ENCODE assay signal across 9 cellular contexts in the genomic region with DNA sequence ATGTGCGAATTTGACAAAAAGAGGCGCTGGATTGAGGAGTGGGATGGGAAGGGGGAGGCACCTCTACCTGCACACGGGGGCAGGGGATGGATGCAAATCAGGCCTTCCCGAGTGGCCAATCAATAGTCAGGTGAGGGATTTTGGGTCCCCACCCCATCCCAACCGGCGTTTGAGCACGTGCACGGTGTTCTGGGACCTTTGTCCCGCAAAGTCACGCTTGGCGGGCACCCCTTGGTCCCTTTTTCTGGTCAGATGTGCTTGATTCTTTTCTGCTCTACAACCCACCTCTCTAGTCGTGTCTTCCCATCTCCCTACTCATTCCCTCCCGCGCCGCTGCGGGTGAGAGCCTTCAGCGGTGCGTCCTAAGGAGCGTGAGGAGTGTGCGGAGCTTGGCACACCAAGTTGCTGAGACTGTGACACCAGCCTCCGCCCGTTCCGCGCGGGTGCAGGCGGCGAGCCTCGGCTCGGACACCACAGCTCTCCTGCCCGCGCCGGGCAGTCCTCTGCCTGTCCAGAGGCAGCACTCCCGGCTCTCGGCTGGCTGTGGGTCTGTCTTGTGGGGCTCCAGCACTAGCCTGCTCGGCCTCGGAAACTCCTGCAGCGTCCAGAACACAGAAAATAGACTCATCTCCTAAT. TPM values are rescaled to one million over a fixed set of nuclear protein-coding genes. Genes with fewer than 3 reads are reported as not detected.
A peak's percentile ranks its signal among the peaks of the same experiment; 100 is the strongest.
DNase-seq lines count a peak whose midpoint lies in the region; ATAC-seq and TF ChIP-seq lines count a peak whose summit lies in the region.
"Had no signal": no experiment of that assay in that cellular context is flagged by ENCODE, and none has a peak within 500 bp of the region (broad histone marks: within the 10 kb centered on the region; RNA-seq: fewer than 3 reads in every experiment).

No MANE protein-coding gene starts in this region.

- peaks cover 4% of the 10 kb centered on the region for H3K27me3 ChIP-seq in kidney epithelial cell (ENCODE audit: control insufficient read depth, insufficient read depth, low read length)
- H3K27me3 ChIP-seq in stomach = peaks cover 0 to 45% (median 30%) of the 10 kb centered on the region in 3 donors

- H3K9me3 ChIP-seq in stomach = no peaks in the 10 kb centered on the region
- H3K9me3 ChIP-seq: HAP-1 had no signal

- no peaks in the 10 kb centered on the region for H3K36me3 ChIP-seq in kidney epithelial cell (ENCODE audit: control insufficient read depth, insufficient read depth, low read length)
- H3K36me3 ChIP-seq in stomach = no peaks in the 10 kb centered on the region
- H3K36me3 ChIP-seq: HAP-1 had no signal

- H3K27ac ChIP-seq in stomach = no peak overlapping the region

- CTCF ChIA-PET in activated CD4-positive, alpha-beta T cell treated with anti-CD3 and anti-CD28 coated beads, Interleukin-2, amount 10 ng/mL, durations not matched to agents 7 days and 5 days (lab: Charles Lee) = no interaction called here

- no peak for ATAC-seq in HG02588 (IDR thresholded peaks at IDR 0.05; ENCODE audit: unreplicated experiment)

- no peak overlapping the region for H3K27ac Mint-ChIP-seq in chondrocyte (ENCODE audit: unreplicated experiment)
- no peak overlapping the region for H3K27ac Mint-ChIP-seq in activated CD4-positive, alpha-beta T cell treated with anti-CD3 and anti-CD28 coated beads, Interleukin-2, amount 10 ng/mL, durations not matched to agents 7 days and 5 days

- TF ChIP-seq CTCF in chondrocyte (IDR thresholded peaks at IDR 0.05) (peak; percentile 31), kidney epithelial cell (IDR thresholded peaks at IDR 0.05; ENCODE audit: insufficient read depth, low read length, poor library complexity, severe bottlenecking) (no peak), stomach (IDR thresholded peaks at IDR 0.05) (no peak)

- TF ChIP-seq EP300 in stomach (IDR thresholded peaks at IDR 0.05) = no peak

- POLR2A ChIA-PET in activated CD4-positive, alpha-beta T cell treated with anti-CD3 and anti-CD28 coated beads, Interleukin-2, amount 10 ng/mL, durations not matched to agents 7 days and 5 days (lab: Charles Lee) = no interaction called here

- no peaks in the 10 kb centered on the region for H3K36me3 Mint-ChIP-seq in chondrocyte (ENCODE audit: low read depth)
- no peaks in the 10 kb centered on the region for H3K36me3 Mint-ChIP-seq in activated CD4-positive, alpha-beta T cell treated with anti-CD3 and anti-CD28 coated beads, Interleukin-2, amount 10 ng/mL, durations not matched to agents 7 days and 5 days (ENCODE audit: low read depth)

- peak overlapping the region; percentile 72 for H3K4me3 Mint-ChIP-seq in chondrocyte (ENCODE audit: unreplicated experiment)
- no peak overlapping the region for H3K4me3 Mint-ChIP-seq in activated CD4-positive, alpha-beta T cell treated with anti-CD3 and anti-CD28 coated beads, Interleukin-2, amount 10 ng/mL, durations not matched to agents 7 days and 5 days

- peaks cover 43% of the 10 kb centered on the region for H3K27me3 Mint-ChIP-seq in chondrocyte (ENCODE audit: low read depth)
- peaks cover 53% of the 10 kb centered on the region for H3K27me3 Mint-ChIP-seq in activated CD4-positive, alpha-beta T cell treated with anti-CD3 and anti-CD28 coated beads, Interleukin-2, amount 10 ng/mL, durations not matched to agents 7 days and 5 days

- peaks cover 11 to 26% (median 25%) of the 10 kb centered on the region in 4 donors for H3K4me1 ChIP-seq in stomach
- H3K4me1 ChIP-seq: HAP-1 had no signal

- DNase-seq in HuH-7 (ENCODE audit: low spot score) = peak; percentile 39
- peak; percentile 87 for DNase-seq in chondrocyte (ENCODE audit: low spot score)
- no peak for DNase-seq in kidney epithelial cell (ENCODE audit: low read depth)
- no peak for DNase-seq in stomach
- no peak for DNase-seq in AML-193 (lab: John Stamatoyannopoulos, UW)
- no peak for DNase-seq in NK-92 (lab: John Stamatoyannopoulos, UW; ENCODE audit: unreplicated experiment)
- DNase-seq in activated CD4-positive, alpha-beta T cell treated with anti-CD3 and anti-CD28 coated beads, Interleukin-2, amount 10 ng/mL, durations not matched to agents 7 days and 5 days = no peak

- no peak for TF ChIP-seq POLR2A in stomach (IDR thresholded peaks at IDR 0.05)

- peak overlapping the region; percentile 53 for H3K4me3 ChIP-seq in kidney epithelial cell (ENCODE audit: low read depth, low read length)
- peak overlapping the region; percentile 36 to 65 (median 50) for H3K4me3 ChIP-seq in stomach

- H3K4me1 Mint-ChIP-seq in chondrocyte (ENCODE audit: low read depth) = peaks cover 16% of the 10 kb centered on the region
- H3K4me1 Mint-ChIP-seq in activated CD4-positive, alpha-beta T cell treated with anti-CD3 and anti-CD28 coated beads, Interleukin-2, amount 10 ng/mL, durations not matched to agents 7 days and 5 days = peaks cover 11% of the 10 kb centered on the region

- intact Hi-C loops in stomach (cut with DNase I; ENCODE audit: low total_unique reads) = no loop called here

- no peaks in the 10 kb centered on the region for H3K9me3 Mint-ChIP-seq in chondrocyte (ENCODE audit: low read depth)
- no peaks in the 10 kb centered on the region for H3K9me3 Mint-ChIP-seq in activated CD4-positive, alpha-beta T cell treated with anti-CD3 and anti-CD28 coated beads, Interleukin-2, amount 10 ng/mL, durations not matched to agents 7 days and 5 days

- 12 to 20% (median 14%) methylated on average over 36 to 37 of the region's 37 CpGs for WGBS in stomach, 5 donors

RNA-seq across cellular contexts. Expression of gene ADAMTS19, which starts 0.5 kb away (rescaled TPM):
- total RNA-seq in chondrocyte = 0.08 to 0.12 TPM in 2 of 3 replicates, not detected in the other
- 0.21 and 0.75 TPM in 2 replicates for total RNA-seq in kidney epithelial cell
- total RNA-seq in stomach = 10 to 100 TPM in 1 of 5 donors, 1 to 10 TPM in 1, under 1 TPM in 1, not detected in 2; 0.58 to 18.0 (median 1.2) TPM
- under 1 TPM in 1 of 3 donors, not detected in 2; 0.05 TPM for polyA plus RNA-seq in stomach
- total RNA-seq in activated CD4-positive, alpha-beta T cell treated with anti-CD3 and anti-CD28 coated beads, Interleukin-2, amount 10 ng/mL, durations not matched to agents 7 days and 5 days = not detected

Comparison
In these comparisons a context has a peak if more than half of its experiments do, and no peak if none do; other contexts are left out.
1. DNase-seq: peak in HuH-7 (single experiment) and chondrocyte (single experiment); none in kidney epithelial cell (single experiment), stomach (single experiment), AML-193 (0 of 2), NK-92 (single experiment) and activated CD4-positive, alpha-beta T cell treated with anti-CD3 and anti-CD28 coated beads, Interleukin-2, amount 10 ng/mL, durations not matched to agents 7 days and 5 days (single experiment).